In genomic region chr20:45337367-45338120, GRCh38 we compare ENCODE assay signal across 9 cellular contexts. TPM values are rescaled to one million over a fixed set of nuclear protein-coding genes. Genes with fewer than 3 reads are reported as not detected.
DNase-seq lines count a peak whose midpoint lies in the region; ATAC-seq and TF ChIP-seq lines count a peak whose summit lies in the region.
"Had no signal": no experiment of that assay in that cellular context is flagged by ENCODE, and none has a peak within 500 bp of the region (broad histone marks: within the 10 kb centered on the region; RNA-seq: fewer than 3 reads in every experiment).

No MANE protein-coding gene starts in this region.

- POLR2A ChIA-PET in BJ (lab: Charles Lee): interaction anchor here (0.8 to 2.1 kb wide), 3 partner anchors 9 to 448 kb away, joined by 3 to 8 read pairs (median 3); no protein-coding TSS in a partner anchor

- no peak for TF ChIP-seq CTCF in BJ (IDR thresholded peaks at IDR 0.05; ENCODE audit: insufficient read depth, low read depth, low read length)
- TF ChIP-seq CTCF in osteoblast (IDR thresholded peaks at IDR 0.05; ENCODE audit: extremely low read depth, low read depth, low read length): no peak

- H3K27ac Mint-ChIP-seq in activated T-helper 17 cell treated with anti-CD3 and anti-CD28 coated beads, Interleukin-2, amount 50 U/mL, for 72 hours: no peak overlapping the region

- peak overlapping the region; percentile 69 for H3K4me2 ChIP-seq in osteoblast (ENCODE audit: insufficient read depth, low read length)

- CTCF ChIA-PET in BJ (lab: Yijun Ruan, JAX): interaction anchor here (0.6 to 3.4 kb wide), 9 partner anchors 17 to 434 kb away, joined by 3 to 27 read pairs (median 4); partner anchors contain the start of gene SYS1

- H3K4me3 ChIP-seq in BJ (ENCODE audit: low read depth, low read length) (no peak overlapping the region), osteoblast (ENCODE audit: insufficient read depth, low read length) (peak overlapping the region; percentile 35)

- H3K27ac ChIP-seq in osteoblast (ENCODE audit: low read depth, low read length): peak overlapping the region; percentile 100

- H3K4me1 ChIP-seq in osteoblast (ENCODE audit: insufficient read depth, low read length): peaks cover 66% of the 10 kb centered on the region

- ATAC-seq in HG03045 (IDR thresholded peaks at IDR 0.05; ENCODE audit: unreplicated experiment): no peak
- no peak for ATAC-seq in activated T-helper 17 cell treated with anti-CD3 and anti-CD28 coated beads, Interleukin-2, amount 50 U/mL, for 72 hours (replicated peaks)
- no peak for ATAC-seq in HG03159 (IDR thresholded peaks at IDR 0.05; ENCODE audit: unreplicated experiment)
- no peak for ATAC-seq in GM21515 (IDR thresholded peaks at IDR 0.05; ENCODE audit: unreplicated experiment)

- no peaks in the 10 kb centered on the region for H3K27me3 Mint-ChIP-seq in activated T-helper 17 cell treated with anti-CD3 and anti-CD28 coated beads, Interleukin-2, amount 50 U/mL, for 72 hours

- H2AFZ ChIP-seq in osteoblast (ENCODE audit: low read length): no peak overlapping the region

- H3K79me2 ChIP-seq in osteoblast (ENCODE audit: insufficient read depth, low read length): peaks cover 80% of the 10 kb centered on the region

- peaks cover 67% of the 10 kb centered on the region for H3K36me3 Mint-ChIP-seq in activated T-helper 17 cell treated with anti-CD3 and anti-CD28 coated beads, Interleukin-2, amount 50 U/mL, for 72 hours (ENCODE audit: low read depth)

- no peak overlapping the region for H3K4me3 Mint-ChIP-seq in activated T-helper 17 cell treated with anti-CD3 and anti-CD28 coated beads, Interleukin-2, amount 50 U/mL, for 72 hours

- H4K20me1 ChIP-seq in osteoblast (ENCODE audit: insufficient read depth, low read length): peaks cover 30% of the 10 kb centered on the region

- H3K27me3 ChIP-seq in BJ (ENCODE audit: control insufficient read depth, insufficient read depth, low read length): no peaks in the 10 kb centered on the region
- H3K27me3 ChIP-seq in osteoblast (ENCODE audit: insufficient read depth, low read length): no peaks in the 10 kb centered on the region

- H3K36me3 ChIP-seq in BJ (ENCODE audit: control insufficient read depth, insufficient read depth, low read length) (peaks cover 28% of the 10 kb centered on the region), osteoblast (ENCODE audit: insufficient read depth, low read length) (peaks cover 70% of the 10 kb centered on the region)

- no peaks in the 10 kb centered on the region for H3K9me3 Mint-ChIP-seq in activated T-helper 17 cell treated with anti-CD3 and anti-CD28 coated beads, Interleukin-2, amount 50 U/mL, for 72 hours

- peaks cover 9% of the 10 kb centered on the region for H3K4me1 Mint-ChIP-seq in activated T-helper 17 cell treated with anti-CD3 and anti-CD28 coated beads, Interleukin-2, amount 50 U/mL, for 72 hours

- DNase-seq in BJ (ENCODE audit: low read depth): peak; percentile 83
- peak; percentile 86 for DNase-seq in SW480 (ENCODE audit: low spot score)
- peak; percentile 66 for DNase-seq in fibroblast of the conjunctiva (ENCODE audit: low read depth)
- peak; percentile 93 for DNase-seq in osteoblast (ENCODE audit: insufficient read length, low spot score, missing footprints)
- DNase-seq: DMS79 treated with DMSO at 0.1 percent for 48 hours had no signal

- H3K9me3 ChIP-seq in osteoblast (ENCODE audit: low read depth, low read length): no peaks in the 10 kb centered on the region

RNA-seq across cellular contexts. Expression of gene SDC4, which starts 10.7 kb away (rescaled TPM):
- 147 and 153 TPM in 2 replicates for polyA plus RNA-seq in BJ (2011; rRNA removed)
- 140 and 225 TPM in 2 replicates for polyA minus RNA-seq in BJ (2011; rRNA and poly(A)+ RNA removed)
- 182 and 267 TPM in 2 replicates for total RNA-seq in osteoblast
- total RNA-seq in activated T-helper 17 cell treated with anti-CD3 and anti-CD28 coated beads, Interleukin-2, amount 50 U/mL, for 72 hours: 10 to 100 TPM; 21.6 to 62.6 TPM

RNA-seq across cellular contexts. Expression of gene SYS1, which starts 25.4 kb away (rescaled TPM):
- polyA plus RNA-seq in BJ (2011; rRNA removed): 38.8 and 71.4 TPM in 2 replicates
- polyA minus RNA-seq in BJ (2011; rRNA and poly(A)+ RNA removed): 35.1 and 67.8 TPM in 2 replicates
- total RNA-seq in osteoblast: 26.5 and 31.8 TPM in 2 replicates
- 10 to 100 TPM; 29.9 to 32.9 TPM for total RNA-seq in activated T-helper 17 cell treated with anti-CD3 and anti-CD28 coated beads, Interleukin-2, amount 50 U/mL, for 72 hours

RNA-seq across cellular contexts. Expression of gene MATN4, which starts 29.4 kb away (rescaled TPM):
- 0.05 and 0.06 TPM in 2 replicates for polyA plus RNA-seq in BJ (2011; rRNA removed)
- not detected in 2 replicates for polyA minus RNA-seq in BJ (2011; rRNA and poly(A)+ RNA removed)
- under 0.01 TPM in 1 of 2 replicates, not detected in the other for total RNA-seq in osteoblast
- total RNA-seq in activated T-helper 17 cell treated with anti-CD3 and anti-CD28 coated beads, Interleukin-2, amount 50 U/mL, for 72 hours: under 1 TPM; 0.11 to 0.66 TPM

RNA-seq across cellular contexts. Expression of gene RBPJL, which starts 30.9 kb away (rescaled TPM):
- polyA plus RNA-seq in BJ (2011; rRNA removed): not detected in 2 replicates
- polyA minus RNA-seq in BJ (2011; rRNA and poly(A)+ RNA removed): not detected in 2 replicates
- not detected in 2 replicates for total RNA-seq in osteoblast
- not detected for total RNA-seq in activated T-helper 17 cell treated with anti-CD3 and anti-CD28 coated beads, Interleukin-2, amount 50 U/mL, for 72 hours

RNA-seq across cellular contexts. Expression of gene TP53TG5, which starts 40.6 kb away (rescaled TPM):
- not detected in 2 replicates for polyA plus RNA-seq in BJ (2011; rRNA removed)
- polyA minus RNA-seq in BJ (2011; rRNA and poly(A)+ RNA removed): not detected in 2 replicates
- not detected in 2 replicates for total RNA-seq in osteoblast
- total RNA-seq in activated T-helper 17 cell treated with anti-CD3 and anti-CD28 coated beads, Interleukin-2, amount 50 U/mL, for 72 hours: under 1 TPM; 0.11 to 0.50 TPM
